30 cellular contexts compared by ENCODE assay signal in genomic region chr10:114142018-114142417, GRCh38. TPM values are rescaled to one million over a fixed set of nuclear protein-coding genes. Genes with fewer than 3 reads are reported as not detected.
DNase-seq lines count a peak whose midpoint lies in the region; ATAC-seq and TF ChIP-seq lines count a peak whose summit lies in the region.
"Had no signal": no experiment of that assay in that cellular context is flagged by ENCODE, and none has a peak within 500 bp of the region (broad histone marks: within the 10 kb centered on the region; RNA-seq: fewer than 3 reads in every experiment).

No MANE protein-coding gene starts in this region.

- H3K4me3 Mint-ChIP-seq in stimulated activated effector memory CD8-positive, alpha-beta T cell treated with anti-CD3 and anti-CD28 coated beads, Interleukin-12 subunit alpha, Interleukin-12 subunit beta, amount 100 ng/mL, for 72 hours, result no peak overlapping the region
- H3K4me3 Mint-ChIP-seq in Calu3 (ENCODE audit: low read depth, unreplicated experiment), result no peak overlapping the region
- H3K4me3 Mint-ChIP-seq: activated CD4-positive, alpha-beta memory T cell treated with anti-CD3 and anti-CD28 coated beads for 36 hours; activated T-helper 1 cell treated with anti-CD3 and anti-CD28 coated beads, Interleukin-12 subunit alpha, Interleukin-12 subunit beta, Interleukin-2, Interleukin-4 antibody, amounts not matched to agents 30 ng/mL and 10 ng/mL and 1 ng/mL, durations not matched to agents 14 hours and 24 hours and 36 hours; CD14-positive monocyte; central memory CD8-positive, alpha-beta T cell; memory B cell; neural crest cell; stimulated activated naive CD8-positive, alpha-beta T cell treated with anti-CD3 and anti-CD28 coated beads, Interleukin-15, amount 100 ng/mL, for 72 hours had no signal

- H3K36me3 ChIP-seq in heart left ventricle, result peaks cover 0 to 87% (median 67%) of the 10 kb centered on the region in 9 donors
- H3K36me3 ChIP-seq: ovary had no signal

- 46 to 60% (median 55%) methylated on average over 3 of the region's 3 CpGs for WGBS in heart left ventricle, 4 donors
- WGBS in right cardiac atrium, result 54% methylated on average over 3 of the region's 3 CpGs

- H3K9me3 ChIP-seq in heart left ventricle, result no peaks in the 10 kb centered on the region
- H3K9me3 ChIP-seq in right cardiac atrium (ENCODE audit: control insufficient read depth, low read length), result no peaks in the 10 kb centered on the region
- H3K9me3 ChIP-seq: esophagus muscularis mucosa, ovary, Peyer's patch, spleen had no signal

- BruUV-seq in Calu3 (replicated peaks; lab: Mats Ljungman, UMichigan), result no TSS peak

- CTCF ChIA-PET in Calu3 (lab: Charles Lee), result no interaction called here

- no peak for TF ChIP-seq POLR2A in heart left ventricle (IDR thresholded peaks at IDR 0.05)

- H3K4me1 ChIP-seq in heart left ventricle, result peaks cover 0 to 3% (median 0%) of the 10 kb centered on the region in 12 donors
- no peaks in the 10 kb centered on the region for H3K4me1 ChIP-seq in right cardiac atrium (ENCODE audit: control insufficient read depth, insufficient read depth, low read length)
- H3K4me1 ChIP-seq: esophagus muscularis mucosa had no signal

- TF ChIP-seq CTCF in heart left ventricle (IDR thresholded peaks at IDR 0.05) (no peak), Calu3 (IDR thresholded peaks at IDR 0.05; ENCODE audit: unreplicated experiment) (no peak)

- H3K27ac ChIP-seq in heart left ventricle (no peak overlapping the region), right cardiac atrium (ENCODE audit: low read length) (no peak overlapping the region)
- H3K27ac ChIP-seq: esophagus muscularis mucosa, KMS-11, ovary, spleen had no signal

- no peaks in the 10 kb centered on the region for H3K4me1 Mint-ChIP-seq in stimulated activated effector memory CD8-positive, alpha-beta T cell treated with anti-CD3 and anti-CD28 coated beads, Interleukin-12 subunit alpha, Interleukin-12 subunit beta, amount 100 ng/mL, for 72 hours
- no peaks in the 10 kb centered on the region for H3K4me1 Mint-ChIP-seq in Calu3 (ENCODE audit: low read depth, unreplicated experiment)
- H3K4me1 Mint-ChIP-seq: CD14-positive monocyte; central memory CD8-positive, alpha-beta T cell; stimulated activated naive CD8-positive, alpha-beta T cell treated with anti-CD3 and anti-CD28 coated beads, Interleukin-15, amount 100 ng/mL, for 72 hours had no signal

- DNase-seq in heart left ventricle (no peak), left cardiac atrium (no peak), NCI-H748 (lab: John Stamatoyannopoulos, UW; ENCODE audit: unreplicated experiment) (peak; percentile 50), right cardiac atrium (no peak), islet precursor cell (no peak), Calu3 (no peak)
- DNase-seq in stimulated activated effector memory CD8-positive, alpha-beta T cell treated with anti-CD3 and anti-CD28 coated beads, Interleukin-12 subunit alpha, Interleukin-12 subunit beta, amount 100 ng/mL, for 72 hours (ENCODE audit: low spot score in 2 of 2), result no peak
- DNase-seq: activated CD4-positive, alpha-beta memory T cell treated with anti-CD3 and anti-CD28 coated beads for 36 hours; activated CD4-positive, alpha-beta T cell treated with anti-CD3 and anti-CD28 coated beads for 1 hour; activated CD8-positive, alpha-beta memory T cell treated with anti-CD3 and anti-CD28 coated beads, Interleukin-2, amount 50 U/mL, for 4 hours; activated naive CD4-positive, alpha-beta T cell treated with Interleukin-2 at 50 U/mL for 16 hours; dermis blood vessel endothelial cell; foreskin melanocyte; NCI-H1417 treated with DMSO at 0.1 percent for 48 hours; NCI-H524 treated with DMSO at 0.1 percent for 48 hours; ovary; Peyer's patch; SIG-M5; spleen; stimulated activated CD8-positive, alpha-beta memory T cell treated with anti-CD3 and anti-CD28 coated beads, Interleukin-4, amount 100 ng/mL, for 48 hours; stimulated activated naive CD8-positive, alpha-beta T cell treated with anti-CD3 and anti-CD28 coated beads, Interleukin-15, amount 100 ng/mL, for 72 hours had no signal

- no peak overlapping the region for H3K4me3 ChIP-seq in heart left ventricle
- H3K4me3 ChIP-seq in right cardiac atrium (ENCODE audit: low read length), result no peak overlapping the region
- H3K4me3 ChIP-seq: esophagus muscularis mucosa, ovary, Peyer's patch, spleen had no signal

- ATAC-seq in heart left ventricle, result peak; percentile 73 to 83 (median 78)
- ATAC-seq in left cardiac atrium, result no peak
- peak; percentile 45 for ATAC-seq in right cardiac atrium
- no peak for ATAC-seq in stimulated activated effector memory CD8-positive, alpha-beta T cell treated with anti-CD3 and anti-CD28 coated beads, Interleukin-12 subunit alpha, Interleukin-12 subunit beta, amount 100 ng/mL, for 72 hours
- no peak for ATAC-seq in HG02981 (IDR thresholded peaks at IDR 0.05; ENCODE audit: unreplicated experiment)
- ATAC-seq: stimulated activated naive CD8-positive, alpha-beta T cell treated with anti-CD3 and anti-CD28 coated beads, Interleukin-15, amount 100 ng/mL, for 72 hours had no signal

- H3K27me3 ChIP-seq in heart left ventricle (no peaks in the 10 kb centered on the region), right cardiac atrium (ENCODE audit: control insufficient read depth, insufficient read depth) (no peaks in the 10 kb centered on the region)
- H3K27me3 ChIP-seq: esophagus muscularis mucosa, ovary, Peyer's patch, spleen had no signal

- intact Hi-C loops in heart left ventricle (cut with DNase I) (no loop called here), left cardiac atrium (cut with DNase I) (no loop called here), right cardiac atrium (cut with DNase I) (no loop called here), Calu3 (cut with micrococcal nuclease; ENCODE audit: unreplicated experiment) (no loop called here)

- peaks cover 78% of the 10 kb centered on the region for H3K36me3 Mint-ChIP-seq in stimulated activated effector memory CD8-positive, alpha-beta T cell treated with anti-CD3 and anti-CD28 coated beads, Interleukin-12 subunit alpha, Interleukin-12 subunit beta, amount 100 ng/mL, for 72 hours
- H3K36me3 Mint-ChIP-seq in Calu3 (ENCODE audit: insufficient read depth, unreplicated experiment), result peaks cover 11% of the 10 kb centered on the region

- H3K9me3 Mint-ChIP-seq in stimulated activated effector memory CD8-positive, alpha-beta T cell treated with anti-CD3 and anti-CD28 coated beads, Interleukin-12 subunit alpha, Interleukin-12 subunit beta, amount 100 ng/mL, for 72 hours, result no peaks in the 10 kb centered on the region
- H3K9me3 Mint-ChIP-seq in Calu3 (ENCODE audit: low read depth, unreplicated experiment), result no peaks in the 10 kb centered on the region
- H3K9me3 Mint-ChIP-seq: activated CD4-positive, alpha-beta memory T cell treated with anti-CD3 and anti-CD28 coated beads for 36 hours; activated T-helper 1 cell treated with anti-CD3 and anti-CD28 coated beads, Interleukin-12 subunit alpha, Interleukin-12 subunit beta, Interleukin-2, Interleukin-4 antibody, amounts not matched to agents 30 ng/mL and 10 ng/mL and 1 ng/mL, durations not matched to agents 14 hours and 24 hours and 36 hours; CD14-positive monocyte; central memory CD8-positive, alpha-beta T cell; memory B cell; neural crest cell; stimulated activated naive CD8-positive, alpha-beta T cell treated with anti-CD3 and anti-CD28 coated beads, Interleukin-15, amount 100 ng/mL, for 72 hours had no signal

- H3K27ac Mint-ChIP-seq in stimulated activated effector memory CD8-positive, alpha-beta T cell treated with anti-CD3 and anti-CD28 coated beads, Interleukin-12 subunit alpha, Interleukin-12 subunit beta, amount 100 ng/mL, for 72 hours, result peak overlapping the region; percentile 71
- no peak overlapping the region for H3K27ac Mint-ChIP-seq in Calu3 (ENCODE audit: unreplicated experiment)
- H3K27ac Mint-ChIP-seq: activated CD4-positive, alpha-beta memory T cell treated with anti-CD3 and anti-CD28 coated beads for 36 hours; activated T-helper 1 cell treated with anti-CD3 and anti-CD28 coated beads, Interleukin-12 subunit alpha, Interleukin-12 subunit beta, Interleukin-2, Interleukin-4 antibody, amounts not matched to agents 30 ng/mL and 10 ng/mL and 1 ng/mL, durations not matched to agents 14 hours and 24 hours and 36 hours; memory B cell; stimulated activated naive CD8-positive, alpha-beta T cell treated with anti-CD3 and anti-CD28 coated beads, Interleukin-15, amount 100 ng/mL, for 72 hours had no signal

- H3K27me3 Mint-ChIP-seq in Calu3 (ENCODE audit: unreplicated experiment), result no peaks in the 10 kb centered on the region
- H3K27me3 Mint-ChIP-seq: activated CD4-positive, alpha-beta memory T cell treated with anti-CD3 and anti-CD28 coated beads for 36 hours; central memory CD8-positive, alpha-beta T cell; memory B cell; stimulated activated naive CD8-positive, alpha-beta T cell treated with anti-CD3 and anti-CD28 coated beads, Interleukin-15, amount 100 ng/mL, for 72 hours had no signal

RNA-seq across cellular contexts. Expression of gene CCDC186, which starts 32.0 kb away (rescaled TPM):
- total RNA-seq in heart left ventricle (10 to 100 TPM; 11.6 to 26.0 (median 21.6) TPM), left cardiac atrium (10 to 100 TPM; 17.9 to 24.3 TPM), right cardiac atrium (10 to 100 TPM; 18.3 to 29.4 (median 20.9) TPM), Calu3 (2022) (12.8 and 14.9 TPM in 2 replicates)
- polyA plus RNA-seq in heart left ventricle (1 to 10 TPM; 4.7 to 7.3 TPM), right cardiac atrium (6.7 TPM)

RNA-seq across cellular contexts. Expression of gene TDRD1, which starts 37.1 kb away (rescaled TPM):
- total RNA-seq in heart left ventricle (1 to 10 TPM in 8 of 9 donors, under 1 TPM in 1; 0.68 to 3.8 (median 1.9) TPM), left cardiac atrium (1 to 10 TPM in 1 of 2 donors, under 1 TPM in 1; 0.77 to 1.0 TPM), right cardiac atrium (under 1 TPM; 0.72 to 0.85 (median 0.80) TPM), Calu3 (2022) (not detected in 2 replicates)
- polyA plus RNA-seq in heart left ventricle (under 1 TPM; 0.08 to 0.27 TPM), right cardiac atrium (0.11 TPM)
- total RNA-seq: H4, neural crest cell had no signal
- polyA plus RNA-seq: CD14-positive monocyte had no signal

Comparison
In these comparisons a context has a peak if more than half of its experiments do, and no peak if none do; other contexts are left out.
1. ATAC-seq: peak in heart left ventricle (4 of 4) and right cardiac atrium (2 of 2); none in left cardiac atrium (0 of 2), stimulated activated effector memory CD8-positive, alpha-beta T cell treated with anti-CD3 and anti-CD28 coated beads, Interleukin-12 subunit alpha, Interleukin-12 subunit beta, amount 100 ng/mL, for 72 hours (single experiment) and HG02981 (single experiment).